Comparison of ENCODE assay signal across 1 cellular context in the genomic region with DNA sequence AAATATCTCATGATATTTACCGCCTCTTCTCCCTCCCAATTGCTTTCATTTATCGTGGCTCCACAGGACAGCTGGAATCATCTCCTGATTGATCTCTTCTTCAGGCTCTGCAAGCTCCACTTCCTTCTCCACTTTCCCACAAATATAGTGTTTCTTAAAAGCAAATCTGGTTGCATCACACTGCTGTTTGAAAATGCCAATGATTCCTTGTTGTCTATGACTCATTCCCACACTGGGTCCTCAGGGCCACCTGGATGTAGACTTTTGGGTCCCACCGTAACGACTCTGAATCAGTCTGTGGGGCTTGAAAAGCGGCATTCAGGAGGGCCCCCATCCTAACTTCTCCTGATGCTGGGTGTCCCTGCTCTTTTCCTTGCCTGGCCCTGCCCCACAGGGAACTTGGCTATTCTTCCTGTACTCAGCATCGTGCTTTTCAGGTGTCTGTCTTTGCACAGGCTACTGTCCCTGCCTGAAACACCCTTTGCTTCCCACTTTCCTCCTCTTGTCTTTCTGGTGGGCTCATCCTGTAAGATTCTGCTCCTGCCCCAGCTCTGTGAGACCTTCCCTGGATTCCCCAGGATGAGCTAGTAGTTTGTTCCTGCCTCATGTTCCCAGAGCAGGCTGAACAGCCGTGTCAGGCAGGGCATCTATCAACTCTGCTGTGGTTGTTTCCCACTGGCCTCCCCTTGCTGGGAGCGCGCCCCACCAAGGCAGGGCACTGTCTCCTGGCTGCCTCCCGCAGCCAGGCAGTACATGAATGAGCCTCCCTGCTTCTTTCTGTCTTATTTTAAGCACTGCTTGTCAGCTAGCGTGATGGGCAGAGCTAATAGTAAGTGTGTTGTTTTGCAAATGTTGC.
TF ChIP-seq lines count a peak whose summit lies in the region.

No MANE protein-coding gene starts in this region.

TF ChIP-seq in SK-N-SH, 30 proteins besides CTCF, POLR2A, EP300 and RAD21 (continued from another document):
- TF ChIP-seq, protein P1, sequence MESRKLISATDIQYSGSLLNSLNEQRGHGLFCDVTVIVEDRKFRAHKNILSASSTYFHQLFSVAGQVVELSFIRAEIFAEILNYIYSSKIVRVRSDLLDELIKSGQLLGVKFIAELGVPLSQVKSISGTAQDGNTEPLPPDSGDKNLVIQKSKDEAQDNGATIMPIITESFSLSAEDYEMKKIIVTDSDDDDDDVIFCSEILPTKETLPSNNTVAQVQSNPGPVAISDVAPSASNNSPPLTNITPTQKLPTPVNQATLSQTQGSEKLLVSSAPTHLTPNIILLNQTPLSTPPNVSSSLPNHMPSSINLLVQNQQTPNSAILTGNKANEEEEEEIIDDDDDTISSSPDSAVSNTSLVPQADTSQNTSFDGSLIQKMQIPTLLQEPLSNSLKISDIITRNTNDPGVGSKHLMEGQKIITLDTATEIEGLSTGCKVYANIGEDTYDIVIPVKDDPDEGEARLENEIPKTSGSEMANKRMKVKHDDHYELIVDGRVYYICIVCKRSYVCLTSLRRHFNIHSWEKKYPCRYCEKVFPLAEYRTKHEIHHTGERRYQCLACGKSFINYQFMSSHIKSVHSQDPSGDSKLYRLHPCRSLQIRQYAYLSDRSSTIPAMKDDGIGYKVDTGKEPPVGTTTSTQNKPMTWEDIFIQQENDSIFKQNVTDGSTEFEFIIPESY (IDR thresholded peaks at IDR 0.05; ENCODE audit: borderline replicate concordance, low read depth) = no peak
TF ChIP-seq in SK-N-SH: peak in this region for 1.
